In genomic region chr10:22629843-22630228, GRCh38 we compare ENCODE assay signal across 9 cellular contexts.
DNase-seq lines count a peak whose midpoint lies in the region; ATAC-seq, FAIRE-seq and TF ChIP-seq lines count a peak whose summit lies in the region.
"Had no signal": no experiment of that assay in that cellular context is flagged by ENCODE, and none has a peak within 500 bp of the region (broad histone marks: within the 10 kb centered on the region; RNA-seq: fewer than 3 reads in every experiment).

No MANE protein-coding gene starts in this region.

- CTCF ChIA-PET in K562 (lab: Yijun Ruan, JAX; ENCODE audit: low intra/inter-chr PET ratio) = interaction anchor here (0.6 kb wide), 1 partner anchor 638 kb away, joined by 3 read pairs; no protein-coding TSS in a partner anchor
- CTCF ChIA-PET in Caco-2 (lab: Charles Lee) = no interaction called here

- H3K4me3 ChIP-seq in K562 (no peak overlapping the region), Caco-2 (ENCODE audit: low read depth, low read length) (no peak overlapping the region)

- FAIRE-seq in K562 (lab: Jason Lieb, UNC) = no peak

- H2AFZ ChIP-seq in K562 (ENCODE audit: low read depth, low read length) = peak overlapping the region; percentile 78; the same call in 1 of the 2 replicates

- no peaks in the 10 kb centered on the region for H3K9me3 Mint-ChIP-seq in Caco-2 (ENCODE audit: unreplicated experiment)

- intact Hi-C loops in K562 (cut with micrococcal nuclease) = loop anchor here (5.0 kb wide), 2 partner anchors 37 to 82 kb away; partner anchors contain the start of gene PIP4K2A
- intact Hi-C loops in Caco-2 (cut with micrococcal nuclease; ENCODE audit: unreplicated experiment) = no loop called here

- TF ChIP-seq POLR2A in K562 (conservative IDR thresholded peaks at IDR 0.05) = no peak

- no peak for TF ChIP-seq RAD21 in K562 (CRISPR knock-in tag; conservative IDR thresholded peaks at IDR 0.05 in 1 of 2, IDR thresholded peaks at IDR 0.05 in 1 of 2)

- 26% methylated on average over 4 of the region's 4 CpGs for WGBS in K562 (ENCODE audit: insufficient coverage, low coverage, missing lambda C conversion rate)

- H3K27me3 Mint-ChIP-seq in Caco-2 (ENCODE audit: insufficient read depth, unreplicated experiment) = no peaks in the 10 kb centered on the region

- no peaks in the 10 kb centered on the region for H3K36me3 Mint-ChIP-seq in Caco-2 (ENCODE audit: insufficient read depth, unreplicated experiment)

- ATAC-seq in HG03565 (IDR thresholded peaks at IDR 0.05; ENCODE audit: unreplicated experiment) = peak; percentile 22
- ATAC-seq in K562 = peak; percentile 3
- no peak for ATAC-seq in HG03520 (IDR thresholded peaks at IDR 0.05; ENCODE audit: unreplicated experiment)
- ATAC-seq in left lobe of liver = no peak

- H4K20me1 ChIP-seq in K562 (replicated peaks; ENCODE audit: control insufficient read depth, insufficient read depth, low read length) = no peaks in the 10 kb centered on the region

- H3K27ac Mint-ChIP-seq in Caco-2 (ENCODE audit: unreplicated experiment) = no peak overlapping the region

- in situ Hi-C loops in K562 (cut with MboI) = no loop called here

- DNase-seq in activated effector memory CD4-positive, alpha-beta T cell treated with anti-CD3 and anti-CD28 coated beads, Interleukin-2, amount 50 U/mL, for 16 hours = peak; percentile 71
- no peak for DNase-seq in activated effector memory CD4-positive, alpha-beta T cell treated with Interleukin-2 at 50 U/mL for 16 hours
- DNase-seq in K562 (ENCODE audit: extremely low read depth in 1 of 4, low spot score in 3 of 4) (peak in 1 of 4 experiments; percentile 35), substantia nigra (lab: John Stamatoyannopoulos, UW) (peak in 1 of 49 donors; percentile 16), Caco-2 (no peak), left lobe of liver (ENCODE audit: low spot score) (no peak)
- DNase-seq: BE2C had no signal

- H3K27ac ChIP-seq in K562 (ENCODE audit: extremely low read depth, low read depth, low read length) (peak overlapping the region; percentile 89), substantia nigra (ENCODE audit: low read depth, low read length, poor library complexity, severe bottlenecking) (peak overlapping the region; percentile 94)

- H3K4me1 ChIP-seq in K562 (replicated peaks in 1 of 2; ENCODE audit: control insufficient read depth in 2 of 2, insufficient read depth in 2 of 2, low read length in 2 of 2) = peaks cover 2 to 53% of the 10 kb centered on the region in 2 experiments; a peak in 4 of 5 replicates
- H3K4me1 ChIP-seq in Caco-2 = peaks cover 66% of the 10 kb centered on the region

- peaks cover 3% of the 10 kb centered on the region; the same call in 1 of the 3 replicates for H3K36me3 ChIP-seq in K562 (ENCODE audit: control insufficient read depth, insufficient read depth, low read length)
- no peaks in the 10 kb centered on the region for H3K36me3 ChIP-seq in Caco-2 (ENCODE audit: control insufficient read depth, insufficient read depth, low read length)
- H3K36me3 ChIP-seq: BE2C had no signal

- H3K4me1 Mint-ChIP-seq in Caco-2 (ENCODE audit: low read depth, unreplicated experiment) = peaks cover 40% of the 10 kb centered on the region

- TF ChIP-seq CTCF in K562 (IDR thresholded peaks at IDR 0.05 in 2 of 3, conservative IDR thresholded peaks at IDR 0.05 in 1 of 3; ENCODE audit: insufficient read depth in 2 of 3, low read depth in 1 of 3, low read length in 3 of 3) (no peak), Caco-2 (IDR thresholded peaks at IDR 0.05; ENCODE audit: insufficient read depth in 1 of 2, low read depth in 1 of 2, low read length in 1 of 2, severe bottlenecking in 1 of 2, unreplicated experiment in 1 of 2) (no peak)

- H3K9me3 ChIP-seq in K562 (replicated peaks; ENCODE audit: control insufficient read depth, insufficient read depth, low read depth, low read length) (no peaks in the 10 kb centered on the region), Caco-2 (no peaks in the 10 kb centered on the region)
- H3K9me3 ChIP-seq: BE2C had no signal

- H3K9ac ChIP-seq in K562 (ENCODE audit: insufficient read depth in 1 of 2, low read depth in 2 of 2, low read length in 2 of 2) = peak overlapping the region in 1 of 2 experiments; percentile 74; a peak in 2 of 4 replicates

- H3K79me2 ChIP-seq in K562 (ENCODE audit: control insufficient read depth, insufficient read depth, low read length) = peaks cover 100% of the 10 kb centered on the region

- no peak for TF ChIP-seq EP300 in K562 (IDR thresholded peaks at IDR 0.05; ENCODE audit: low read length)

- H3K4me2 ChIP-seq in K562 (ENCODE audit: insufficient read depth, low read length) = peak overlapping the region; percentile 77

- POLR2A ChIA-PET in K562 (lab: Yijun Ruan, JAX) = interaction anchor here (0.6 to 4.3 kb wide), 4 partner anchors 9 to 288 kb away, joined by 3 to 23 read pairs (median 13); no protein-coding TSS in a partner anchor
- POLR2A ChIA-PET in Caco-2 (lab: Charles Lee) = no interaction called here

- BruUV-seq in K562 (replicated peaks; lab: Mats Ljungman, UMichigan) (TSS peak; percentile 23), Caco-2 (replicated peaks; lab: Mats Ljungman, UMichigan) (no TSS peak)

- H3K27me3 ChIP-seq in K562 (ENCODE audit: control insufficient read depth in 2 of 2, insufficient read depth in 2 of 2, low read length in 2 of 2) (no peaks in the 10 kb centered on the region), Caco-2 (replicated peaks; ENCODE audit: control insufficient read depth, insufficient read depth, low read length) (no peaks in the 10 kb centered on the region)
- H3K27me3 ChIP-seq: BE2C had no signal

- H3K9me1 ChIP-seq in K562 (ENCODE audit: control insufficient read depth, insufficient read depth, low read length) = no peaks in the 10 kb centered on the region

- H3K4me3 Mint-ChIP-seq in Caco-2 (ENCODE audit: unreplicated experiment) = no peak overlapping the region

TF ChIP-seq in K562, 482 proteins besides CTCF, POLR2A, EP300 and RAD21:
- TF ChIP-seq NCOA6 (IDR thresholded peaks at IDR 0.05) = 0 out of 2 replicates have a peak, but pooled peaks have one; percentile 3
- TF ChIP-seq MTA2 (IDR thresholded peaks at IDR 0.05; ENCODE audit: low read depth) = no peak
- TF ChIP-seq ZNF589 (CRISPR knock-in tag; IDR thresholded peaks at IDR 0.05; ENCODE audit: low read depth) = peak; percentile 52; the same call in 1 of the 2 replicates
- TF ChIP-seq ZNF696 (CRISPR knock-in tag; conservative IDR thresholded peaks at IDR 0.05) = no peak
- TF ChIP-seq, protein P1, sequence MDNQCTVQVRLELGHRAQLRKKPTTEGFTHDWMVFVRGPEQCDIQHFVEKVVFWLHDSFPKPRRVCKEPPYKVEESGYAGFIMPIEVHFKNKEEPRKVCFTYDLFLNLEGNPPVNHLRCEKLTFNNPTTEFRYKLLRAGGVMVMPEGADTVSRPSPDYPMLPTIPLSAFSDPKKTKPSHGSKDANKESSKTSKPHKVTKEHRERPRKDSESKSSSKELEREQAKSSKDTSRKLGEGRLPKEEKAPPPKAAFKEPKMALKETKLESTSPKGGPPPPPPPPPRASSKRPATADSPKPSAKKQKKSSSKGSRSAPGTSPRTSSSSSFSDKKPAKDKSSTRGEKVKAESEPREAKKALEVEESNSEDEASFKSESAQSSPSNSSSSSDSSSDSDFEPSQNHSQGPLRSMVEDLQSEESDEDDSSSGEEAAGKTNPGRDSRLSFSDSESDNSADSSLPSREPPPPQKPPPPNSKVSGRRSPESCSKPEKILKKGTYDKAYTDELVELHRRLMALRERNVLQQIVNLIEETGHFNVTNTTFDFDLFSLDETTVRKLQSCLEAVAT (IDR thresholded peaks at IDR 0.05) = no peak
- no peak for TF ChIP-seq ZNF263 (CRISPR knock-in tag; IDR thresholded peaks at IDR 0.05; ENCODE audit: borderline replicate concordance)
- 0 out of 2 replicates have a peak, but pooled peaks have one; percentile 22 for TF ChIP-seq NFRKB (IDR thresholded peaks at IDR 0.05; ENCODE audit: low read depth)
- TF ChIP-seq SETDB1 (IDR thresholded peaks at IDR 0.05; ENCODE audit: low read length) = no peak
- no peak for TF ChIP-seq SRSF3 (IDR thresholded peaks at IDR 0.05; ENCODE audit: insufficient read depth, low read length)
- no peak for TF ChIP-seq RBM14 (IDR thresholded peaks at IDR 0.05; ENCODE audit: borderline replicate concordance, insufficient read depth, low read depth, low read length)
- no peak for TF ChIP-seq CHD1 (IDR thresholded peaks at IDR 0.05; ENCODE audit: low read length)
TF ChIP-seq in K562: peak in this region for 3.

Comparison
In these comparisons a context has a peak if more than half of its experiments do, and no peak if none do; other contexts are left out.
1. ATAC-seq: peak in HG03565 (single experiment) and K562 (single experiment); none in HG03520 (single experiment) and left lobe of liver (single experiment).